ENCODE assay signal across 33 cellular contexts in the genomic region with DNA sequence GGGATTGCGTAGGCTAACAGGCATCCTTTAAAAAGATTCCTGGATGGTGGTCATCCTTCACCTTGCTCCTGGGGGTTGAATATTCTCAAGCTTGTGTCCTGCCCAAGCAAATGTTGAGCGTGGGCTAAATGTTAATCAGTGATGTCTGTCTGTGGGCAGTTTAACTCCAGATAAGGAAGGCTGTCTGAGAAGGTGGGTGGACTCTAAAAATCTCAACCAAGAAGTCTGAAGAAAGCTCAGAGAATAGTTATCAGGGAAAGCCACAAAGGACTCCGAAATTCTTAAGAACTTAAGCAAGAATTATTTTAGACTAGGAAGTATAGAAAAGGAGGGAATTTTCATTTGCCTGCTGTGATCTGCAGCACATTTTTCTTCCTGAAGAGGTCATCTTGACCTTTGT.
"Had no signal": no experiment of that assay in that cellular context is flagged by ENCODE, and none has a peak within 500 bp of the region (broad histone marks: within the 10 kb centered on the region; RNA-seq: fewer than 3 reads in every experiment).

No MANE protein-coding gene starts in this region.

- H3K4me1 Mint-ChIP-seq: activated naive CD8-positive, alpha-beta T cell treated with anti-CD3 and anti-CD28 coated beads for 36 hours; activated naive CD8-positive, alpha-beta T cell treated with anti-CD3 and anti-CD28 coated beads, Interleukin-2, amount 50 U/mL, for 24 hours; activated T-helper 17 cell treated with anti-CD3 and anti-CD28 coated beads, Interleukin-2, amount 50 U/mL, for 72 hours; central memory CD8-positive, alpha-beta T cell had no signal

- DNase-seq: activated CD4-positive, alpha-beta T cell treated with anti-CD3 and anti-CD28 coated beads for 1 hour; activated CD4-positive, alpha-beta T cell treated with anti-CD3 and anti-CD28 coated beads for 48 hours; activated CD4-positive, alpha-beta T cell treated with anti-CD3 and anti-CD28 coated beads, Interleukin-2, amount 50 U/mL, for 1 hour; activated CD4-positive, alpha-beta T cell treated with anti-CD3 and anti-CD28 coated beads, Interleukin-2, amount 50 U/mL, for 48 hours; activated CD8-positive, alpha-beta memory T cell treated with anti-CD3 and anti-CD28 coated beads for 24 hours; activated CD8-positive, alpha-beta T cell treated with anti-CD3 and anti-CD28 coated beads for 36 hours; activated effector memory CD4-positive, alpha-beta T cell treated with Interleukin-2 at 50 U/mL for 16 hours; activated gamma-delta T cell treated with Interleukin-2 at 50 U/mL for 16 hours; activated naive CD4-positive, alpha-beta T cell treated with anti-CD3 and anti-CD28 coated beads, Interleukin-2, amount 50 U/mL, for 16 hours; activated naive CD4-positive, alpha-beta T cell treated with Interleukin-2 at 50 U/mL for 16 hours; activated naive CD8-positive, alpha-beta T cell treated with anti-CD3 and anti-CD28 coated beads for 36 hours; activated naive CD8-positive, alpha-beta T cell treated with anti-CD3 and anti-CD28 coated beads, Interleukin-2, amount 50 U/mL, for 24 hours; activated T-cell treated with anti-CD3 and anti-CD28 coated beads, Interleukin-2, amount 50 U/mL, for 4 hours; adrenal gland; brain microvascular endothelial cell; effector CD4-positive, alpha-beta T cell; effector memory CD8-positive, alpha-beta T cell; esophagus squamous epithelium; foreskin melanocyte; heart right ventricle; T-helper 1 cell; T-helper 17 cell; T1000 had no signal

- H3K36me3 ChIP-seq: adrenal gland had no signal

- H3K9me3 Mint-ChIP-seq: activated CD8-positive, alpha-beta T cell treated with anti-CD3 and anti-CD28 coated beads for 36 hours; activated naive CD8-positive, alpha-beta T cell treated with anti-CD3 and anti-CD28 coated beads for 36 hours; activated naive CD8-positive, alpha-beta T cell treated with anti-CD3 and anti-CD28 coated beads, Interleukin-2, amount 50 U/mL, for 24 hours; activated T-cell treated with anti-CD3 and anti-CD28 coated beads, Interleukin-2, amount 50 U/mL, for 4 hours; activated T-helper 17 cell treated with anti-CD3 and anti-CD28 coated beads, Interleukin-2, amount 50 U/mL, for 72 hours; central memory CD8-positive, alpha-beta T cell; dendritic cell treated with granulocyte-macrophage colony-stimulating factor and Interleukin-4, amounts not matched to agents 40 ng/mL and 50 ng/mL, for 4 days; effector memory CD8-positive, alpha-beta T cell; T-helper 2 cell treated with Interferon-gamma antibody and Interleukin-4, amounts not matched to agents 5 μg/mL and 100 μg/mL, for 36 hours had no signal

- H3K27me3 ChIP-seq: adrenal gland, ascending aorta, brain microvascular endothelial cell, esophagus squamous epithelium, gastroesophageal sphincter, heart right ventricle had no signal

- H3K4me3 ChIP-seq: adrenal gland, ascending aorta, coronary artery, esophagus squamous epithelium, gastroesophageal sphincter, heart right ventricle had no signal

- H3K9me3 ChIP-seq: adrenal gland, ascending aorta, esophagus squamous epithelium, gastroesophageal sphincter, heart right ventricle had no signal

- H3K27ac Mint-ChIP-seq: activated CD8-positive, alpha-beta T cell treated with anti-CD3 and anti-CD28 coated beads for 36 hours; activated naive CD8-positive, alpha-beta T cell treated with anti-CD3 and anti-CD28 coated beads for 36 hours; activated naive CD8-positive, alpha-beta T cell treated with anti-CD3 and anti-CD28 coated beads, Interleukin-2, amount 50 U/mL, for 24 hours; activated T-helper 17 cell treated with anti-CD3 and anti-CD28 coated beads, Interleukin-2, amount 50 U/mL, for 72 hours; dendritic cell treated with granulocyte-macrophage colony-stimulating factor and Interleukin-4, amounts not matched to agents 40 ng/mL and 50 ng/mL, for 4 days; effector memory CD8-positive, alpha-beta T cell; T-helper 17 cell; T-helper 2 cell treated with Interferon-gamma antibody and Interleukin-4, amounts not matched to agents 5 μg/mL and 100 μg/mL, for 36 hours had no signal

- H3K27ac ChIP-seq: adrenal gland, ascending aorta, brain microvascular endothelial cell, coronary artery, epithelial cell of prostate, esophagus squamous epithelium, gastroesophageal sphincter, heart right ventricle had no signal

- H3K4me3 Mint-ChIP-seq: activated CD8-positive, alpha-beta T cell treated with anti-CD3 and anti-CD28 coated beads for 36 hours; activated naive CD8-positive, alpha-beta T cell treated with anti-CD3 and anti-CD28 coated beads for 36 hours; activated naive CD8-positive, alpha-beta T cell treated with anti-CD3 and anti-CD28 coated beads, Interleukin-2, amount 50 U/mL, for 24 hours; activated T-cell treated with anti-CD3 and anti-CD28 coated beads, Interleukin-2, amount 50 U/mL, for 4 hours; activated T-helper 17 cell treated with anti-CD3 and anti-CD28 coated beads, Interleukin-2, amount 50 U/mL, for 72 hours; central memory CD8-positive, alpha-beta T cell; dendritic cell treated with granulocyte-macrophage colony-stimulating factor and Interleukin-4, amounts not matched to agents 40 ng/mL and 50 ng/mL, for 4 days; effector memory CD8-positive, alpha-beta T cell; T-helper 17 cell; T-helper 2 cell treated with Interferon-gamma antibody and Interleukin-4, amounts not matched to agents 5 μg/mL and 100 μg/mL, for 36 hours had no signal

- FAIRE-seq: endometrium, endothelial cell of umbilical vein had no signal

- H3K4me1 ChIP-seq: adrenal gland, ascending aorta, esophagus squamous epithelium, gastroesophageal sphincter, heart right ventricle had no signal

- ATAC-seq: activated CD8-positive, alpha-beta T cell treated with anti-CD3 and anti-CD28 coated beads for 36 hours; activated naive CD8-positive, alpha-beta T cell treated with anti-CD3 and anti-CD28 coated beads, Interleukin-2, amount 50 U/mL, for 24 hours; activated T-cell treated with anti-CD3 and anti-CD28 coated beads, Interleukin-2, amount 50 U/mL, for 4 hours; activated T-helper 17 cell treated with anti-CD3 and anti-CD28 coated beads, Interleukin-2, amount 50 U/mL, for 72 hours; effector memory CD8-positive, alpha-beta T cell; gastroesophageal sphincter; heart right ventricle; T-helper 17 cell had no signal

- H3K27me3 Mint-ChIP-seq: activated CD8-positive, alpha-beta T cell treated with anti-CD3 and anti-CD28 coated beads for 36 hours; activated naive CD8-positive, alpha-beta T cell treated with anti-CD3 and anti-CD28 coated beads for 36 hours; activated naive CD8-positive, alpha-beta T cell treated with anti-CD3 and anti-CD28 coated beads, Interleukin-2, amount 50 U/mL, for 24 hours; activated T-helper 17 cell treated with anti-CD3 and anti-CD28 coated beads, Interleukin-2, amount 50 U/mL, for 72 hours; central memory CD8-positive, alpha-beta T cell; dendritic cell treated with granulocyte-macrophage colony-stimulating factor and Interleukin-4, amounts not matched to agents 40 ng/mL and 50 ng/mL, for 4 days; effector memory CD8-positive, alpha-beta T cell; T-helper 17 cell had no signal
